Comparison of ENCODE assay signal across 1 cellular context in genomic region chr5:68233075-68233474, GRCh38.
TF ChIP-seq lines count a peak whose summit lies in the region.

No MANE protein-coding gene starts in this region.

TF ChIP-seq in SK-N-SH treated with all-trans-retinoic acid at 6 μM for 48 hours, 23 proteins besides CTCF, POLR2A, EP300 and RAD21 (continued from another document):
- TF ChIP-seq TSHZ2 (CRISPR knock-in tag; IDR thresholded peaks at IDR 0.05): no peak
- TF ChIP-seq ZNF70 (CRISPR knock-in tag; IDR thresholded peaks at IDR 0.05): no peak
- TF ChIP-seq ZFP30 (CRISPR knock-in tag; IDR thresholded peaks at IDR 0.05): no peak
